In the genomic region with DNA sequence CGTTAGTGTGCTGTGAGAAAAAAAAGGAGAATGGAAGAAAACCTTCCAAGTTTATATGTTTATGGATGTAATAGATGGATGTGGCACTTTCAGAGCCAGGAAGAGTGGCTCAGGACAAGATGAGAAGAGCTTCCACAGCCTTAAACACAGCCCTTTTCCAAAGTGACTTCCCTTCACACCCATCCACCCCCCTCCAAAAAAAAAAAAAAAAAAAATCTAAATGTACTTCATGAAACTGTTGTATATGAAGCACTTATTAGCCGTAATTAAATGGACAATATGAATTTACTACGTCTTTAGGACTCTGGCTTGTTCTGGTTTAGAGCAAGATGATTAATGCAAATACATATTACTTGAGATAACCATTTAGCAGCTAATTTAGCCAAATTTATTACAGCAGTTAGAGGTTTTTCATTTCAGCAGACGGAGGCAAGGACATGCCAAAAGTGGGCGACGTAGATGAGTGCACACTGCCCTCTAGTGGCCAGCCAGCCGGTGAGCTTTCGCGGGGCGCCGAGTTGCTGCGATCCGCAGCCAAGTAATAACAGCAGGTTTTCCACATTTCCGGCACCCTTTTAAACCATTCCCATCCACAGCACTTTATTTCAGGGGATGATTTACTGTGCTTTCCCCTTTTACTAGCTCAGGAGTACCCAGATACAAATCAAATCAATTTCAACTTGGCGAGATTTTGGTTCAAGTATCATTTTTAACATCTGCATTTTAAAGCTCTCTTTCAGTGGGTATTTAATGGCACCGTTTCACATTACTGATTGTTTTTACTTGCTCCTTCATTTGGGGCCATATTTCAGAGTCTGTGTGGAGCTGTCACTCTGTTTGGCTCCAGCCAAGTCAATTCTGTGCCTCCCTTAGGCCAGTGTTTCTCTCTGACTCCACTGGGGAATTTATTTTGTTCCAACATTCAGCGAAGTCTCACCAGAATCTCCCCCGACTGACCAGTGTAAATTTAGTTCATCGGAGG, we compare ENCODE assay signal across 8 cellular contexts.
DNase-seq lines count a peak whose midpoint lies in the region; ATAC-seq and TF ChIP-seq lines count a peak whose summit lies in the region.

No MANE protein-coding gene starts in this region.

- intact Hi-C loops in IMR-90 (cut with micrococcal nuclease): loop anchor here (1.0 to 10.0 kb wide), 5 partner anchors 360 to 1216 kb away; no protein-coding TSS in a partner anchor
- intact Hi-C loops in esophagus squamous epithelium (cut with DNase I): no loop called here
- intact Hi-C loops in naive thymus-derived CD4-positive, alpha-beta T cell (cut with micrococcal nuclease): loop anchor here in 1 of 2 donors (1.0 to 2.0 kb wide), 3 partner anchors 436 to 1216 kb away; no protein-coding TSS in a partner anchor

- no peak overlapping the region for H3K18ac ChIP-seq in IMR-90 (ENCODE audit: low read depth, low read length)

- no peaks in the 10 kb centered on the region for H3K9me1 ChIP-seq in IMR-90 (ENCODE audit: insufficient read depth, low read length)

- TF ChIP-seq CTCF in IMR-90 (conservative IDR thresholded peaks at IDR 0.05; ENCODE audit: low read depth, low read length) (peak; percentile 85), esophagus squamous epithelium (IDR thresholded peaks at IDR 0.05) (peak; percentile 64 to 94 (median 84))

- POLR2A ChIA-PET in IMR-90 (lab: Charles Lee; ENCODE audit: unreplicated experiment): no interaction called here
- POLR2A ChIA-PET in naive thymus-derived CD4-positive, alpha-beta T cell (lab: Charles Lee): no interaction called here

- CTCF ChIA-PET in IMR-90 (lab: Yijun Ruan, JAX): interaction anchor here (0.6 to 2.2 kb wide), 18 partner anchors 9 to 1216 kb away, joined by 3 to 17 read pairs (median 3); no protein-coding TSS in a partner anchor
- CTCF ChIA-PET in naive thymus-derived CD4-positive, alpha-beta T cell (lab: Charles Lee): interaction anchor here (0.7 to 1.8 kb wide), 8 partner anchors 10 to 1226 kb away, joined by 3 to 6 read pairs (median 4); no protein-coding TSS in a partner anchor

- H3K36me3 ChIP-seq in IMR-90 (ENCODE audit: control insufficient read depth, insufficient read depth, low read length) (no peaks in the 10 kb centered on the region), esophagus squamous epithelium (no peaks in the 10 kb centered on the region)
- no peaks in the 10 kb centered on the region for H3K36me3 ChIP-seq in naive thymus-derived CD4-positive, alpha-beta T cell (ENCODE audit: control insufficient read depth in 2 of 3, insufficient read depth in 3 of 3, low read length in 3 of 3)

- H3K9me3 Mint-ChIP-seq in activated T-cell treated with anti-CD3 and anti-CD28 coated beads, Interleukin-2, amount 50 U/mL, for 4 hours: no peaks in the 10 kb centered on the region
- no peaks in the 10 kb centered on the region for H3K9me3 Mint-ChIP-seq in naive thymus-derived CD4-positive, alpha-beta T cell

- no peak overlapping the region for H3K27ac ChIP-seq in IMR-90 (ENCODE audit: insufficient read depth, low read length)
- no peak overlapping the region for H3K27ac ChIP-seq in esophagus squamous epithelium
- H3K27ac ChIP-seq in naive thymus-derived CD4-positive, alpha-beta T cell (ENCODE audit: low read depth, low read length): no peak overlapping the region

- H2BK120ac ChIP-seq in IMR-90 (ENCODE audit: low read depth, low read length): no peak overlapping the region

- H3K4me1 Mint-ChIP-seq in activated T-cell treated with anti-CD3 and anti-CD28 coated beads, Interleukin-2, amount 50 U/mL, for 4 hours (ENCODE audit: low read depth): peaks cover 11% of the 10 kb centered on the region
- H3K4me1 Mint-ChIP-seq in naive thymus-derived CD4-positive, alpha-beta T cell: peaks cover 10 to 21% (median 16%) of the 10 kb centered on the region in 7 donors

- no TSS peak for BruUV-seq in IMR-90 (replicated peaks; lab: Mats Ljungman, UMichigan)

- H4K8ac ChIP-seq in IMR-90 (ENCODE audit: low read depth in 2 of 2, low read length in 2 of 2): no peak overlapping the region

- in situ Hi-C loops in IMR-90 (cut with MboI; ENCODE audit: low sequenced_read_pairs): loop anchor here (5.0 kb wide), 1 partner anchor 1215 kb away; no protein-coding TSS in a partner anchor

- peak overlapping the region; percentile 44 for H2AFZ ChIP-seq in IMR-90 (replicated peaks; ENCODE audit: low read length, poor library complexity)

- H2AK5ac ChIP-seq in IMR-90 (ENCODE audit: low read depth, low read length): no peak overlapping the region

- H4K91ac ChIP-seq in IMR-90 (ENCODE audit: insufficient read depth, low read depth, low read length): no peak overlapping the region

- no peak overlapping the region for H2BK20ac ChIP-seq in IMR-90 (ENCODE audit: low read depth, low read length)

- H2BK5ac ChIP-seq in IMR-90 (ENCODE audit: low read depth, low read length, poor library complexity, severe bottlenecking): no peak overlapping the region

- H3K9me3 ChIP-seq in IMR-90 (ENCODE audit: control insufficient read depth, insufficient read depth, low read length) (no peaks in the 10 kb centered on the region), esophagus squamous epithelium (no peaks in the 10 kb centered on the region)
- no peaks in the 10 kb centered on the region for H3K9me3 ChIP-seq in naive thymus-derived CD4-positive, alpha-beta T cell (ENCODE audit: control insufficient read depth in 2 of 3, low read length in 3 of 3)

- H3K4me2 ChIP-seq in IMR-90 (ENCODE audit: low read depth, low read length): peak overlapping the region; percentile 60; the same call in 1 of the 2 replicates

- no peak overlapping the region for H4K5ac ChIP-seq in IMR-90 (ENCODE audit: low read depth, low read length)

- no peaks in the 10 kb centered on the region for H3K79me1 ChIP-seq in IMR-90 (ENCODE audit: low read depth in 1 of 2, low read length in 2 of 2)

- TF ChIP-seq POLR2A in IMR-90 (IDR thresholded peaks at IDR 0.05; ENCODE audit: low read depth, low read length) (no peak), esophagus squamous epithelium (IDR thresholded peaks at IDR 0.05) (no peak)

- H3K4me1 ChIP-seq in IMR-90 (ENCODE audit: control insufficient read depth, insufficient read depth, low read length) (no peaks in the 10 kb centered on the region), esophagus squamous epithelium (peaks cover 0 to 15% (median 4%) of the 10 kb centered on the region in 3 donors)
- H3K4me1 ChIP-seq in naive thymus-derived CD4-positive, alpha-beta T cell (ENCODE audit: control insufficient read depth in 2 of 2, insufficient read depth in 2 of 2, low read length in 2 of 2): no peaks in the 10 kb centered on the region

- no peak overlapping the region for H3K4me3 ChIP-seq in IMR-90 (ENCODE audit: insufficient read depth, low read depth, low read length)
- H3K4me3 ChIP-seq in esophagus squamous epithelium: peak overlapping the region in 1 of 4 donors; percentile 51
- no peak overlapping the region for H3K4me3 ChIP-seq in naive thymus-derived CD4-positive, alpha-beta T cell (ENCODE audit: low read length)

- no peak overlapping the region for H3K14ac ChIP-seq in IMR-90 (replicated peaks; ENCODE audit: low read depth, low read length)

- no peak overlapping the region for H2BK15ac ChIP-seq in IMR-90 (ENCODE audit: low read depth, low read length)

- peak; percentile 92 for DNase-seq in Ammon's horn (ENCODE audit: low spot score)
- peak; percentile 66 for DNase-seq in IMR-90
- peak; percentile 76 for DNase-seq in OCI-M1 (lab: John Stamatoyannopoulos, UW)
- DNase-seq in activated T-cell treated with anti-CD3 and anti-CD28 coated beads, Interleukin-2, amount 50 U/mL, for 4 hours: peak; percentile 58
- DNase-seq in esophagus squamous epithelium (lab: John Stamatoyannopoulos, UW): no peak
- peak; percentile 10 to 72 (median 36) for DNase-seq in naive thymus-derived CD4-positive, alpha-beta T cell
- DNase-seq in stimulated activated CD8-positive, alpha-beta memory T cell treated with anti-CD3 and anti-CD28 coated beads, Interleukin-7, amount 100 ng/mL, for 48 hours (ENCODE audit: extremely low read depth in 1 of 2, low read depth in 1 of 2): peak; percentile 29 to 32

- H3K9ac ChIP-seq in IMR-90 (ENCODE audit: low read depth, low read length): no peak overlapping the region

- H3K27me3 Mint-ChIP-seq in activated T-cell treated with anti-CD3 and anti-CD28 coated beads, Interleukin-2, amount 50 U/mL, for 4 hours (ENCODE audit: low read depth): peaks cover 26% of the 10 kb centered on the region
- H3K27me3 Mint-ChIP-seq in naive thymus-derived CD4-positive, alpha-beta T cell: peaks cover 36 to 56% (median 42%) of the 10 kb centered on the region in 5 donors

- peak overlapping the region in 1 of 9 donors; percentile 55 for H3K27ac Mint-ChIP-seq in naive thymus-derived CD4-positive, alpha-beta T cell

- no peaks in the 10 kb centered on the region for H4K20me1 ChIP-seq in IMR-90 (ENCODE audit: insufficient read depth, low read length)

- H3K23ac ChIP-seq in IMR-90 (ENCODE audit: low read depth, low read length): no peak overlapping the region

- no peaks in the 10 kb centered on the region; the same call in 1 of the 2 replicates for H3K27me3 ChIP-seq in IMR-90 (ENCODE audit: control insufficient read depth, insufficient read depth, low read length)
- H3K27me3 ChIP-seq in esophagus squamous epithelium: peaks cover 0 to 8% (median 0%) of the 10 kb centered on the region in 4 donors
- no peaks in the 10 kb centered on the region for H3K27me3 ChIP-seq in naive thymus-derived CD4-positive, alpha-beta T cell (ENCODE audit: control insufficient read depth in 2 of 2, insufficient read depth in 2 of 2, low read length in 2 of 2)

- dilution Hi-C loops in IMR-90 (cut with HindIII; ENCODE audit: low sequenced_read_pairs, unreplicated experiment): loop anchor here (25.0 kb wide), 1 partner anchor 1205 kb away; no protein-coding TSS in a partner anchor

- no peak overlapping the region for H3K4ac ChIP-seq in IMR-90 (ENCODE audit: low read depth, low read length)

- H2AK9ac ChIP-seq in IMR-90 (replicated peaks; ENCODE audit: low read depth, low read length, poor library complexity): no peak overlapping the region

- peak; percentile 70 for ATAC-seq in GM19351 (IDR thresholded peaks at IDR 0.05; ENCODE audit: unreplicated experiment)
- ATAC-seq in IMR-90 (ENCODE audit: low read depth): peak; percentile 87
- ATAC-seq in activated T-cell treated with anti-CD3 and anti-CD28 coated beads, Interleukin-2, amount 50 U/mL, for 4 hours: peak; percentile 71 to 72
- peak; percentile 72 for ATAC-seq in naive thymus-derived CD4-positive, alpha-beta T cell

- WGBS in IMR-90 (ENCODE audit: extremely low coverage in 2 of 2, insufficient read length in 1 of 2), 2 experiments: 8% methylated on average over 5 of the region's 19 CpGs; no CpG with 5 or more reads in 1 of the 2 experiments
- 12 to 13% methylated on average over 19 of the region's 19 CpGs for WGBS in esophagus squamous epithelium, 2 donors

- H3K56ac ChIP-seq in IMR-90 (ENCODE audit: extremely low read depth, insufficient read depth, low read length): no peak overlapping the region

- peak; percentile 80 for TF ChIP-seq RAD21 in IMR-90 (IDR thresholded peaks at IDR 0.05; ENCODE audit: low read length)

- H3K36me3 Mint-ChIP-seq in activated T-cell treated with anti-CD3 and anti-CD28 coated beads, Interleukin-2, amount 50 U/mL, for 4 hours (ENCODE audit: insufficient read depth): no peaks in the 10 kb centered on the region
- H3K36me3 Mint-ChIP-seq in naive thymus-derived CD4-positive, alpha-beta T cell: no peaks in the 10 kb centered on the region

- peak overlapping the region; percentile 52 for H3K4me3 Mint-ChIP-seq in activated T-cell treated with anti-CD3 and anti-CD28 coated beads, Interleukin-2, amount 50 U/mL, for 4 hours
- peak overlapping the region; percentile 42 to 72 (median 67) for H3K4me3 Mint-ChIP-seq in naive thymus-derived CD4-positive, alpha-beta T cell
